In genomic region chr16:30104492-30104891, GRCh38 we compare ENCODE assay signal across 1 cellular context.
TF ChIP-seq lines count a peak whose summit lies in the region.

No MANE protein-coding gene starts in this region.

TF ChIP-seq in HepG2, 621 proteins besides CTCF, POLR2A, EP300 and RAD21:
- TF ChIP-seq ZNF543 (CRISPR knock-in tag; IDR thresholded peaks at IDR 0.05) (no peak), STAG1 (CRISPR knock-in tag; IDR thresholded peaks at IDR 0.05) (no peak), ZNF704 (CRISPR knock-in tag; IDR thresholded peaks at IDR 0.05; ENCODE audit: borderline replicate concordance) (no peak), ZNF850 (CRISPR knock-in tag; conservative IDR thresholded peaks at IDR 0.05) (no peak), ATAD3A (CRISPR knock-in tag; IDR thresholded peaks at IDR 0.05) (no peak), ZNF556 (CRISPR knock-in tag; IDR thresholded peaks at IDR 0.05; ENCODE audit: borderline replicate concordance) (no peak), ZNF281 (CRISPR knock-in tag; IDR thresholded peaks at IDR 0.05; ENCODE audit: borderline replicate concordance) (no peak), SRSF9 (IDR thresholded peaks at IDR 0.05; ENCODE audit: borderline replicate concordance, insufficient read depth, low read depth, low read length, poor library complexity, severe bottlenecking) (no peak), XRCC5 (optimal IDR thresholded peaks at IDR 0.05; ENCODE audit: low read length) (no peak), KLF12 (CRISPR knock-in tag; IDR thresholded peaks at IDR 0.05; ENCODE audit: borderline replicate concordance) (no peak), MTERF4 (CRISPR knock-in tag; IDR thresholded peaks at IDR 0.05) (no peak), ZNF143 (CRISPR knock-in tag; IDR thresholded peaks at IDR 0.05) (no peak), PBX2 (CRISPR knock-in tag; IDR thresholded peaks at IDR 0.05) (no peak)
